In genomic region chr15:70141376-70142071, GRCh38 we compare ENCODE assay signal across 10 cellular contexts. TPM values are rescaled to one million over a fixed set of nuclear protein-coding genes. Genes with fewer than 3 reads are reported as not detected.
DNase-seq lines count a peak whose midpoint lies in the region; TF ChIP-seq lines count a peak whose summit lies in the region.
"Had no signal": no experiment of that assay in that cellular context is flagged by ENCODE, and none has a peak within 500 bp of the region (broad histone marks: within the 10 kb centered on the region; RNA-seq: fewer than 3 reads in every experiment).

No MANE protein-coding gene starts in this region.

- H3K27ac ChIP-seq in duodenal mucosa (ENCODE audit: low read depth, low read length) = no peak overlapping the region
- H3K27ac ChIP-seq in sigmoid colon = peak overlapping the region in 3 of 4 donors; percentile 33 to 48 (median 44)
- H3K27ac ChIP-seq: ascending aorta had no signal

- H3K36me3 ChIP-seq in duodenal mucosa (ENCODE audit: control insufficient read depth in 1 of 2, insufficient read depth in 2 of 2, low read length in 2 of 2) = no peaks in the 10 kb centered on the region
- H3K36me3 ChIP-seq in sigmoid colon = no peaks in the 10 kb centered on the region
- H3K36me3 ChIP-seq: ascending aorta had no signal

- H3K4me1 ChIP-seq in duodenal mucosa (ENCODE audit: control insufficient read depth in 1 of 2, insufficient read depth in 2 of 2, low read length in 2 of 2) = peaks cover 20 to 22% of the 10 kb centered on the region in 2 donors
- H3K4me1 ChIP-seq in sigmoid colon = peaks cover 0 to 38% (median 28%) of the 10 kb centered on the region in 4 donors

- no peaks in the 10 kb centered on the region for H3K9me3 Mint-ChIP-seq in Calu3 (ENCODE audit: low read depth, unreplicated experiment)

- H3K27me3 ChIP-seq in duodenal mucosa (ENCODE audit: control insufficient read depth in 1 of 2, insufficient read depth in 2 of 2, low read length in 2 of 2) = peaks cover 0 to 4% of the 10 kb centered on the region in 2 donors
- H3K27me3 ChIP-seq in sigmoid colon = no peaks in the 10 kb centered on the region
- H3K27me3 ChIP-seq: ascending aorta had no signal

- peak overlapping the region; percentile 4 for H3K4me3 Mint-ChIP-seq in Calu3 (ENCODE audit: low read depth, unreplicated experiment)

- H3K27ac Mint-ChIP-seq in Calu3 (ENCODE audit: unreplicated experiment) = no peak overlapping the region

- H3K36me3 Mint-ChIP-seq in Calu3 (ENCODE audit: insufficient read depth, unreplicated experiment) = no peaks in the 10 kb centered on the region

- CTCF ChIA-PET in Calu3 (lab: Charles Lee) = interaction anchor here (1.1 to 1.8 kb wide), 7 partner anchors 10 to 134 kb away, joined by 3 to 8 read pairs (median 3); no protein-coding TSS in a partner anchor

- DNase-seq in Calu3 (no peak), NB4 (ENCODE audit: low read depth) (peak; percentile 35), sigmoid colon (no peak), NCI-H748 (lab: John Stamatoyannopoulos, UW; ENCODE audit: unreplicated experiment) (no peak), HPDE6-E6E7 (ENCODE audit: extremely low spot score) (no peak), COR-L47 (lab: John Stamatoyannopoulos, UW) (no peak)
- DNase-seq: NCI-H2227 treated with DMSO at 0.1 percent for 48 hours, T1000 had no signal

- BruUV-seq in Calu3 (replicated peaks; lab: Mats Ljungman, UMichigan) = no TSS peak

- H3K9ac ChIP-seq in duodenal mucosa (ENCODE audit: low read depth in 1 of 2, low read length in 2 of 2) = no peak overlapping the region

- peaks cover 62% of the 10 kb centered on the region for H3K27me3 Mint-ChIP-seq in Calu3 (ENCODE audit: unreplicated experiment)

- H3K4me3 ChIP-seq in NB4 (ENCODE audit: low read depth, low read length) = no peak overlapping the region
- peak overlapping the region; percentile 0 to 47 for H3K4me3 ChIP-seq in duodenal mucosa (ENCODE audit: low read depth in 1 of 2, low read length in 2 of 2)
- peak overlapping the region in 2 of 4 donors; percentile 24 to 27 for H3K4me3 ChIP-seq in sigmoid colon

- no peak for TF ChIP-seq EP300 in sigmoid colon (IDR thresholded peaks at IDR 0.05)

- no peak for TF ChIP-seq CTCF in Calu3 (IDR thresholded peaks at IDR 0.05; ENCODE audit: unreplicated experiment)
- no peak for TF ChIP-seq CTCF in NB4 (IDR thresholded peaks at IDR 0.05; ENCODE audit: low read depth, low read length)
- TF ChIP-seq CTCF in sigmoid colon (IDR thresholded peaks at IDR 0.05) = no peak

- H3K9me3 ChIP-seq in duodenal mucosa (ENCODE audit: control insufficient read depth in 1 of 2, low read length in 2 of 2) (no peaks in the 10 kb centered on the region), sigmoid colon (no peaks in the 10 kb centered on the region)
- H3K9me3 ChIP-seq: ascending aorta had no signal

- WGBS in sigmoid colon, 2 donors = 92 to 94% methylated on average over 10 of the region's 10 CpGs

- peaks cover 28% of the 10 kb centered on the region for H3K4me1 Mint-ChIP-seq in Calu3 (ENCODE audit: low read depth, unreplicated experiment)

- intact Hi-C loops in Calu3 (cut with micrococcal nuclease; ENCODE audit: unreplicated experiment) = no loop called here
- intact Hi-C loops in sigmoid colon (cut with DNase I) = no loop called here

- no peak for TF ChIP-seq POLR2A in NB4 (IDR thresholded peaks at IDR 0.05; ENCODE audit: extremely low read depth, insufficient read length)
- TF ChIP-seq POLR2A in sigmoid colon (IDR thresholded peaks at IDR 0.05) = no peak

RNA-seq across cellular contexts. Expression of gene TLE3, which starts 43.8 kb away (rescaled TPM):
- total RNA-seq in Calu3 (2022) (53.5 and 54.8 TPM in 2 replicates), sigmoid colon (10 to 100 TPM; 49.5 to 82.0 (median 58.8) TPM)
- 10 to 100 TPM; 16.8 to 39.3 (median 21.0) TPM for polyA plus RNA-seq in sigmoid colon
